ENCODE assay signal across 33 cellular contexts in the genomic region with DNA sequence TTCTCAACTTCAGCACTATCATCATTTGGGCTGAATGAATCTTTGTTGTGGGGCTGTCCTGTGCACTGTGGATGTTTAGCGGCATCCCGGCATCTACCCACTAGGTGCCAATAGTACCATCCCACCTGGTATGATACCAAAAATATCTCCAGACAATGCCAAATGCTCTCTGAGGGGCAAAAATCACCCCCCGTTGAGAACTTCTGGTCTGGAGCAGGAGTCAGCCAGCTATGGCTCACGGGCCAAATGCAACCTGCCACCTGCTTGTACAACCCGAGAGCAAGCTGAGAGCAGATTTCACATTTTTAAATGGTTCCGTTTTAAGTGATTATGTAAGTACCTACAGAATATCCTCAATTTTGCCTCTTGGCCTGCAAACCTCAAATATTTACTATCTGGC. TPM values are rescaled to one million over a fixed set of nuclear protein-coding genes. Genes with fewer than 3 reads are reported as not detected.
"Had no signal": no experiment of that assay in that cellular context is flagged by ENCODE, and none has a peak within 500 bp of the region (broad histone marks: within the 10 kb centered on the region; RNA-seq: fewer than 3 reads in every experiment).

No MANE protein-coding gene starts in this region.

- H3K27me3 ChIP-seq: adrenal gland, ascending aorta, cardiac muscle cell had no signal

- H3K9me3 ChIP-seq: adrenal gland, ascending aorta had no signal

- FAIRE-seq: bronchial epithelial cell, colon, TTC549 had no signal

- DNase-seq: activated B cell treated with CpG ODN at 0.5 μM for 24 hours; activated CD4-positive, alpha-beta memory T cell treated with anti-CD3 and anti-CD28 coated beads for 36 hours; activated CD4-positive, alpha-beta T cell treated with anti-CD3 and anti-CD28 coated beads for 4 hours; activated CD4-positive, alpha-beta T cell treated with anti-CD3 and anti-CD28 coated beads, Interleukin-2, amount 10 ng/mL, durations not matched to agents 24 days and 14 days; activated CD4-positive, alpha-beta T cell treated with anti-CD3 and anti-CD28 coated beads, Interleukin-2, amount 50 U/mL, for 1 hour; activated CD4-positive, alpha-beta T cell treated with anti-CD3 and anti-CD28 coated beads, Interleukin-2, amount 50 U/mL, for 4 hours; activated CD4-positive, CD25-positive, alpha-beta regulatory T cell treated with anti-CD3 and anti-CD28 coated beads, Interleukin-2, amount 50 U/mL, for 72 hours; activated CD8-positive, alpha-beta memory T cell treated with anti-CD3 and anti-CD28 coated beads, Interleukin-2, amount 50 U/mL, for 4 hours; activated CD8-positive, alpha-beta T cell treated with anti-CD3 and anti-CD28 coated beads for 36 hours; activated effector memory CD4-positive, alpha-beta T cell treated with anti-CD3 and anti-CD28 coated beads, Interleukin-2, amount 50 U/mL, for 16 hours; activated gamma-delta T cell treated with Interleukin-2 at 50 U/mL for 16 hours; activated naive CD4-positive, alpha-beta T cell; activated naive CD4-positive, alpha-beta T cell treated with anti-CD3 and anti-CD28 coated beads for 36 hours; activated naive CD4-positive, alpha-beta T cell treated with anti-CD3 and anti-CD28 coated beads, Interleukin-2, amount 50 U/mL, for 16 hours; activated naive CD8-positive, alpha-beta T cell treated with anti-CD3 and anti-CD28 coated beads for 36 hours; activated T-cell treated with anti-CD3 and anti-CD28 coated beads for 4 hours; activated T-cell treated with anti-CD3 and anti-CD28 coated beads, Interleukin-2, amount 50 U/mL, for 1 hour; activated T-cell treated with anti-CD3 and anti-CD28 coated beads, Interleukin-2, amount 50 U/mL, for 4 hours; activated T-cell treated with anti-CD3 and anti-CD28 coated beads, Interleukin-2, amount 50 U/mL, for 72 hours; adrenal gland; amniotic stem cell; anterior cingulate cortex; T-cell; T-helper 17 cell had no signal

- H3K36me3 ChIP-seq: adrenal gland, ascending aorta, cardiac muscle cell had no signal

- H3K4me1 ChIP-seq: adrenal gland had no signal

- ATAC-seq: activated CD8-positive, alpha-beta T cell treated with anti-CD3 and anti-CD28 coated beads for 36 hours; activated naive CD4-positive, alpha-beta T cell treated with anti-CD3 and anti-CD28 coated beads, Interleukin-2, amount 50 U/mL, for 72 hours; activated T-cell treated with anti-CD3 and anti-CD28 coated beads, Interleukin-2, amount 50 U/mL, for 4 hours; activated T-cell treated with anti-CD3 and anti-CD28 coated beads, Interleukin-2, amount 50 U/mL, for 72 hours; activated T-helper 17 cell treated with anti-CD3 and anti-CD28 coated beads, Interleukin-2, amount 50 U/mL, for 72 hours; T-cell; T-helper 17 cell had no signal

- H3K4me3 ChIP-seq: adrenal gland, ascending aorta, cardiac muscle cell had no signal

- H3K27ac ChIP-seq: adrenal gland, ascending aorta, cardiac muscle cell, VCaP had no signal

RNA-seq across cellular contexts. Expression of a gene that starts 26.8 kb away (rescaled TPM):
- total RNA-seq: activated B cell treated with CpG ODN at 0.5 μM for 24 hours; activated CD4-positive, alpha-beta memory T cell treated with anti-CD3 and anti-CD28 coated beads for 36 hours; activated CD8-positive, alpha-beta memory T cell treated with anti-CD3 and anti-CD28 coated beads for 36 hours; activated CD8-positive, alpha-beta T cell treated with anti-CD3 and anti-CD28 coated beads for 36 hours; activated naive CD4-positive, alpha-beta T cell treated with anti-CD3 and anti-CD28 coated beads for 36 hours; activated naive CD4-positive, alpha-beta T cell treated with anti-CD3 and anti-CD28 coated beads, Interleukin-2, amount 50 U/mL, for 72 hours; activated naive CD8-positive, alpha-beta T cell treated with anti-CD3 and anti-CD28 coated beads for 36 hours; activated T-cell treated with anti-CD3 and anti-CD28 coated beads, Interleukin-2, amount 50 U/mL, for 72 hours; activated T-helper 17 cell treated with anti-CD3 and anti-CD28 coated beads, Interleukin-2, amount 50 U/mL, for 72 hours; ascending aorta; bronchial epithelial cell had no signal
